In the genomic region with DNA sequence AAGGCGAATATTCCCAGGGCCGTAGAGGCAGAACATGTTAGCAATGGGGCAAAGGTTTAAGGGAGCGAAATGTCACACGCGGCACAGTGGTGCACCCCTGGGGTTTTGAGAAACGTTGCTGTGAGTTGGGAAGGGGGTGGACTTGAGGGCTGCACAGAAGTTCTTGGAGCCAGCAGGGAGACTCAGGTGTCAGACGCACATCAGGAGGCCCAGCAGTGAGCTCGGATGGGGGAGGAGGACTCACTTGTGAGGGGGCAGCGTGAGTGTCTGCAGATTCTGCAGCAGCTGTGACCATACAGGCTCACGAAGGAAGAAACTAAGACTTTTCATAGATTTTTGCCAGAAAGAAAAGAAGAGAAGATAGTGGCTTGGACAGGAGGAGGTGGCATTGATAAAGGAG, we compare ENCODE assay signal across 23 cellular contexts.
"Had no signal": no experiment of that assay in that cellular context is flagged by ENCODE, and none has a peak within 500 bp of the region (broad histone marks: within the 10 kb centered on the region; RNA-seq: fewer than 3 reads in every experiment).

No MANE protein-coding gene starts in this region.

- H3K27me3 Mint-ChIP-seq: activated CD4-positive, alpha-beta T cell treated with anti-CD3 and anti-CD28 coated beads for 36 hours; activated naive CD4-positive, alpha-beta T cell treated with anti-CD3 and anti-CD28 coated beads, Interleukin-2, amount 10 ng/mL, durations not matched to agents 7 days and 5 days; activated naive CD8-positive, alpha-beta T cell treated with anti-CD3 and anti-CD28 coated beads for 36 hours; activated T-cell treated with anti-CD3 and anti-CD28 coated beads, Interleukin-2, amount 50 U/mL, for 24 hours had no signal

- ATAC-seq: activated CD4-positive, alpha-beta T cell treated with anti-CD3 and anti-CD28 coated beads for 36 hours; activated CD8-positive, alpha-beta T cell treated with anti-CD3 and anti-CD28 coated beads, Interleukin-2, amount 10 ng/mL, durations not matched to agents 7 days and 5 days; K562; Right ventricle myocardium inferior had no signal

- DNase-seq: activated CD4-positive, alpha-beta T cell treated with anti-CD3 and anti-CD28 coated beads for 36 hours; activated CD4-positive, alpha-beta T cell treated with anti-CD3 and anti-CD28 coated beads, Interleukin-2, amount 50 U/mL, for 4 hours; activated CD8-positive, alpha-beta T cell treated with anti-CD3 and anti-CD28 coated beads, Interleukin-2, amount 10 ng/mL, durations not matched to agents 7 days and 5 days; activated gamma-delta T cell; activated naive CD4-positive, alpha-beta T cell treated with anti-CD3 and anti-CD28 coated beads, Interleukin-2, amount 10 ng/mL, durations not matched to agents 7 days and 5 days; activated naive CD8-positive, alpha-beta T cell treated with anti-CD3 and anti-CD28 coated beads for 36 hours; activated T-cell treated with anti-CD3 and anti-CD28 coated beads, Interleukin-2, amount 50 U/mL, for 24 hours; brain microvascular endothelial cell; Kasumi-1; NCI-H146; NCI-H187 treated with DMSO at 0.1 percent for 48 hours; NCI-H2081 treated with DMSO at 0.1 percent for 48 hours; NCI-H510A treated with DMSO at 0.1 percent for 48 hours; NCI-H69; NK-92 treated with Interleukin-12 subunit alpha and Interleukin-12 subunit beta, amount 100 ng/mL, for 24 hours; OCI-M1; RPMI8226; T-helper 1 cell had no signal

- H3K27ac Mint-ChIP-seq: activated CD4-positive, alpha-beta T cell treated with anti-CD3 and anti-CD28 coated beads for 36 hours; activated CD8-positive, alpha-beta T cell treated with anti-CD3 and anti-CD28 coated beads, Interleukin-2, amount 10 ng/mL, durations not matched to agents 7 days and 5 days; activated naive CD4-positive, alpha-beta T cell treated with anti-CD3 and anti-CD28 coated beads, Interleukin-2, amount 10 ng/mL, durations not matched to agents 7 days and 5 days; activated T-cell treated with anti-CD3 and anti-CD28 coated beads, Interleukin-2, amount 50 U/mL, for 24 hours had no signal

- H3K27me3 ChIP-seq: brain microvascular endothelial cell, cardiac muscle cell had no signal

- H3K4me3 ChIP-seq: cardiac muscle cell, K562, SK-N-MC had no signal

- H3K4me3 Mint-ChIP-seq: activated CD4-positive, alpha-beta T cell treated with anti-CD3 and anti-CD28 coated beads for 36 hours; activated CD8-positive, alpha-beta T cell treated with anti-CD3 and anti-CD28 coated beads, Interleukin-2, amount 10 ng/mL, durations not matched to agents 7 days and 5 days; activated naive CD4-positive, alpha-beta T cell treated with anti-CD3 and anti-CD28 coated beads, Interleukin-2, amount 10 ng/mL, durations not matched to agents 7 days and 5 days; activated naive CD8-positive, alpha-beta T cell treated with anti-CD3 and anti-CD28 coated beads for 36 hours; activated T-cell treated with anti-CD3 and anti-CD28 coated beads, Interleukin-2, amount 50 U/mL, for 24 hours had no signal

- H3K27ac ChIP-seq: brain microvascular endothelial cell, cardiac muscle cell, SK-N-MC, VCaP had no signal

- H3K36me3 ChIP-seq: brain microvascular endothelial cell, cardiac muscle cell had no signal
